Comparison of ENCODE assay signal across 25 cellular contexts in genomic region chr12:28973491-28973890, GRCh38.
"Had no signal": no experiment of that assay in that cellular context is flagged by ENCODE, and none has a peak within 500 bp of the region (broad histone marks: within the 10 kb centered on the region; RNA-seq: fewer than 3 reads in every experiment).

No MANE protein-coding gene starts in this region.

- H3K4me3 Mint-ChIP-seq: dendritic cell treated with granulocyte-macrophage colony-stimulating factor and Interleukin-4, amounts not matched to agents 40 ng/mL and 50 ng/mL, for 4 days; endodermal cell; immature natural killer cell; naive thymus-derived CD8-positive, alpha-beta T cell; stimulated activated naive B cell treated with anti-CD40 and anti-IgM and Interleukin-4, amounts not matched to agents 10 μg/mL and 1 μg/mL and 100 μg/mL, for 72 hours; stimulated activated naive CD8-positive, alpha-beta T cell treated with anti-CD3 and anti-CD28 coated beads, Interleukin-15, Interleukin-2, amounts not matched to agents 100 ng/mL and 50 ng/mL, for 24 hours had no signal

- H3K36me3 Mint-ChIP-seq: immature natural killer cell; naive thymus-derived CD8-positive, alpha-beta T cell; stimulated activated naive B cell treated with anti-CD40 and anti-IgM and Interleukin-4, amounts not matched to agents 10 μg/mL and 1 μg/mL and 100 μg/mL, for 72 hours had no signal

- H3K27me3 Mint-ChIP-seq: dendritic cell treated with granulocyte-macrophage colony-stimulating factor and Interleukin-4, amounts not matched to agents 40 ng/mL and 50 ng/mL, for 4 days had no signal

- H3K9me3 ChIP-seq: colonic mucosa, lower lobe of right lung, ovary, right lobe of liver, thoracic aorta, transverse colon, upper lobe of right lung, uterus had no signal

- H3K4me1 Mint-ChIP-seq: endodermal cell; immature natural killer cell; naive thymus-derived CD8-positive, alpha-beta T cell; stimulated activated naive B cell treated with anti-CD40 and anti-IgM and Interleukin-4, amounts not matched to agents 10 μg/mL and 1 μg/mL and 100 μg/mL, for 72 hours had no signal

- H3K4me1 ChIP-seq: colonic mucosa, lower lobe of right lung, right lobe of liver, transverse colon, upper lobe of right lung, uterus had no signal

- H3K27ac ChIP-seq: colonic mucosa, epithelial cell of prostate, lower lobe of right lung, ovary, right lobe of liver, thoracic aorta, transverse colon, upper lobe of right lung had no signal

- H3K27ac Mint-ChIP-seq: dendritic cell treated with granulocyte-macrophage colony-stimulating factor and Interleukin-4, amounts not matched to agents 40 ng/mL and 50 ng/mL, for 4 days; endodermal cell; immature natural killer cell; stimulated activated naive B cell treated with anti-CD40 and anti-IgM and Interleukin-4, amounts not matched to agents 10 μg/mL and 1 μg/mL and 100 μg/mL, for 72 hours; stimulated activated naive CD8-positive, alpha-beta T cell treated with anti-CD3 and anti-CD28 coated beads, Interleukin-15, Interleukin-2, amounts not matched to agents 100 ng/mL and 50 ng/mL, for 24 hours had no signal

- H3K36me3 ChIP-seq: colonic mucosa, lower lobe of right lung, ovary, right lobe of liver, thoracic aorta, transverse colon, upper lobe of right lung, uterus had no signal

- ATAC-seq: esophagus mucosa; left ventricle myocardium superior; lower lobe of right lung; naive thymus-derived CD8-positive, alpha-beta T cell; right lobe of liver; stimulated activated naive B cell treated with anti-CD40 and anti-IgM and Interleukin-4, amounts not matched to agents 10 μg/mL and 1 μg/mL and 100 μg/mL, for 72 hours; upper lobe of right lung had no signal

- H3K4me3 ChIP-seq: colonic mucosa, lower lobe of right lung, ovary, right lobe of liver, thoracic aorta, transverse colon, upper lobe of right lung, uterus had no signal

- H3K9me3 Mint-ChIP-seq: dendritic cell treated with granulocyte-macrophage colony-stimulating factor and Interleukin-4, amounts not matched to agents 40 ng/mL and 50 ng/mL, for 4 days; endodermal cell; stimulated activated naive CD8-positive, alpha-beta T cell treated with anti-CD3 and anti-CD28 coated beads, Interleukin-15, Interleukin-2, amounts not matched to agents 100 ng/mL and 50 ng/mL, for 24 hours had no signal

- DNase-seq: colonic mucosa; effector CD8-positive, alpha-beta T cell; endodermal cell; hypothalamus; immature natural killer cell; left ventricle myocardium superior; lower lobe of right lung; naive thymus-derived CD8-positive, alpha-beta T cell; occipital lobe; ovary; posterior cingulate gyrus; retina; right lobe of liver; small intestine; stimulated activated CD4-positive, alpha-beta T cell treated with anti-CD3 and anti-CD28 coated beads, Interleukin-15, amount 100 ng/mL, for 24 hours; stimulated activated CD4-positive, alpha-beta T cell treated with anti-CD3 and anti-CD28 coated beads, Interleukin-2, amount 100 ng/mL, for 48 hours; stimulated activated naive B cell treated with anti-CD40 and anti-IgM and Interleukin-4, amounts not matched to agents 10 μg/mL and 1 μg/mL and 100 μg/mL, for 72 hours; transverse colon; upper lobe of right lung; uterus had no signal

- H3K27me3 ChIP-seq: colonic mucosa, ovary, right lobe of liver, transverse colon, upper lobe of right lung, uterus had no signal
